Comparison of ENCODE assay signal across 8 cellular contexts in genomic region chr17:43125133-43125966, GRCh38. TPM values are rescaled to one million over a fixed set of nuclear protein-coding genes. Genes with fewer than 3 reads are reported as not detected.
DNase-seq lines count a peak whose midpoint lies in the region; ATAC-seq lines count a peak whose summit lies in the region.

Gene BRCA1, minus strand, starts transcription at chr17:43125364. Its CDS starts 1,268 bp downstream, at chr17:43124096.

- H3K4me1 Mint-ChIP-seq in activated CD8-positive, alpha-beta memory T cell treated with anti-CD3 and anti-CD28 coated beads, Interleukin-2, amount 10 ng/mL, durations not matched to agents 7 days and 5 days: peaks cover 42% of the 10 kb centered on the region

- H3K4me3 Mint-ChIP-seq in activated CD8-positive, alpha-beta memory T cell treated with anti-CD3 and anti-CD28 coated beads, Interleukin-2, amount 10 ng/mL, durations not matched to agents 7 days and 5 days: peak within 1 kb of the TSS; percentile 93

- no peaks in the 10 kb centered on the region for H3K27me3 ChIP-seq in NT2/D1 (ENCODE audit: insufficient read depth, insufficient read length)

- peak within 1 kb of the TSS; percentile 99 for H3K27ac Mint-ChIP-seq in activated CD8-positive, alpha-beta memory T cell treated with anti-CD3 and anti-CD28 coated beads, Interleukin-2, amount 10 ng/mL, durations not matched to agents 7 days and 5 days

- H3K9ac ChIP-seq in NT2/D1 (ENCODE audit: insufficient read length, low read depth): peak within 1 kb of the TSS; percentile 87

- ATAC-seq in GM21381 (IDR thresholded peaks at IDR 0.05; ENCODE audit: unreplicated experiment): peak; percentile 96
- ATAC-seq in activated CD8-positive, alpha-beta memory T cell treated with anti-CD3 and anti-CD28 coated beads, Interleukin-2, amount 10 ng/mL, durations not matched to agents 7 days and 5 days: peak; percentile 98

- DNase-seq in COR-L47 (lab: John Stamatoyannopoulos, UW): peak; percentile 98
- peak in 75 of 76 experiments; percentile 44 to 99 (median 94) for DNase-seq in HUDEP-2 (lab: John Stamatoyannopoulos, UW; ENCODE audit: unreplicated experiment in 76 of 76)
- peak; percentile 95 for DNase-seq in NT2/D1 (ENCODE audit: low read depth, low spot score)
- peak; percentile 98 for DNase-seq in activated CD8-positive, alpha-beta memory T cell treated with anti-CD3 and anti-CD28 coated beads, Interleukin-2, amount 10 ng/mL, durations not matched to agents 7 days and 5 days
- DNase-seq in mesenteric fat pad (ENCODE audit: low spot score): peak; percentile 93
- DNase-seq in stimulated activated CD8-positive, alpha-beta memory T cell treated with anti-CD3 and anti-CD28 coated beads, Interleukin-15, amount 100 ng/mL, for 24 hours (ENCODE audit: low read depth): peak; percentile 83

- H3K9me3 Mint-ChIP-seq in activated CD8-positive, alpha-beta memory T cell treated with anti-CD3 and anti-CD28 coated beads, Interleukin-2, amount 10 ng/mL, durations not matched to agents 7 days and 5 days (ENCODE audit: low read depth): no peaks in the 10 kb centered on the region

- no peaks in the 10 kb centered on the region for H3K27me3 Mint-ChIP-seq in activated CD8-positive, alpha-beta memory T cell treated with anti-CD3 and anti-CD28 coated beads, Interleukin-2, amount 10 ng/mL, durations not matched to agents 7 days and 5 days

- in situ Hi-C loops in endometrial microvascular endothelial cells (cut with HindIII; ENCODE audit: inconsistent ontology term, low pct_unique_long_range_greater_than_20kb, low sequenced_read_pairs): no loop called here

- H3K36me3 ChIP-seq in NT2/D1 (ENCODE audit: insufficient read depth, insufficient read length, low read length): peaks cover 38% of the 10 kb centered on the region

- peaks cover 32% of the 10 kb centered on the region for H3K36me3 Mint-ChIP-seq in activated CD8-positive, alpha-beta memory T cell treated with anti-CD3 and anti-CD28 coated beads, Interleukin-2, amount 10 ng/mL, durations not matched to agents 7 days and 5 days

- CTCF ChIA-PET in activated CD8-positive, alpha-beta memory T cell treated with anti-CD3 and anti-CD28 coated beads, Interleukin-2, amount 10 ng/mL, durations not matched to agents 7 days and 5 days (lab: Charles Lee): interaction anchor here (0.8 to 1.1 kb wide), 2 partner anchors 15 to 44 kb away, joined by 3 to 4 read pairs; no protein-coding TSS in a partner anchor

- H3K4me3 ChIP-seq in NT2/D1 (ENCODE audit: insufficient read length, low read depth): peak within 1 kb of the TSS; percentile 70

- H3K9me3 ChIP-seq in NT2/D1 (ENCODE audit: insufficient read depth, low read length): peaks cover 17% of the 10 kb centered on the region; the same call in 1 of the 2 replicates

- no peaks in the 10 kb centered on the region for H3K4me1 ChIP-seq in NT2/D1 (ENCODE audit: insufficient read depth, insufficient read length)

RNA-seq across cellular contexts. Expression of gene BRCA1, which starts in this region (rescaled TPM):
- 100 to 1,000 TPM in 1 of 2 experiments, 10 to 100 TPM in 1; 84.3 to 102 TPM for total RNA-seq in activated CD8-positive, alpha-beta memory T cell treated with anti-CD3 and anti-CD28 coated beads, Interleukin-2, amount 10 ng/mL, durations not matched to agents 7 days and 5 days
- total RNA-seq in endometrial microvascular endothelial cells (ENCODE audit: inconsistent ontology term) (22.7 TPM), mesenteric fat pad (3.4 TPM)

Comparison
In these comparisons a context has a peak if more than half of its experiments do, and no peak if none do; other contexts are left out.
1. Peak in every context shown above with its lines: DNase-seq, ATAC-seq and H3K4me3 ChIP-seq.